Comparison of ENCODE assay signal across 22 cellular contexts in the genomic region with DNA sequence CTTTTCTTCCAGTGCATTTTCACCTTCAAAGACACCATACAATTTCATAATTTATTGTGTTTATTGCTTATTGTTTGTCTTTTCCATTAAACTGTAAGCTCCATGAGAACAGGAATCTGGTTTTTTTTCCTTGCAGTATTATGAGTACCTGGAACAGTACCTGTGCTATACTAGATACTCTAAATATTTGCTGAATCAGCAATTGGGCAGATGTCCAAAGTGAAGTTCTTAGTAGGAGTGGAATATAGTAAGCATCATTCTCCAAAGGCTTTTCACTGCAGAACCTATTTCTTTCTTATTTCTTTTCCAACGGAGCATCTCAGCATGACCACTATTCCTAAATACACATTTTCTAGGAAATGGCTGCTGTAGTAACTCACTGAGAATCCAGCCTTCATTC.
DNase-seq lines count a peak whose midpoint lies in the region; ATAC-seq, FAIRE-seq and TF ChIP-seq lines count a peak whose summit lies in the region.
"Had no signal": no experiment of that assay in that cellular context is flagged by ENCODE, and none has a peak within 500 bp of the region (broad histone marks: within the 10 kb centered on the region; RNA-seq: fewer than 3 reads in every experiment).

No MANE protein-coding gene starts in this region.

- no peaks in the 10 kb centered on the region for H3K4me1 ChIP-seq in HepG2 (ENCODE audit: insufficient read depth, low read length)
- H3K4me1 ChIP-seq in right lobe of liver, result no peaks in the 10 kb centered on the region
- no peaks in the 10 kb centered on the region for H3K4me1 ChIP-seq in IMR-90 (ENCODE audit: control insufficient read depth, insufficient read depth, low read length)
- H3K4me1 ChIP-seq in K562 (replicated peaks in 1 of 2; ENCODE audit: control insufficient read depth in 2 of 2, insufficient read depth in 2 of 2, low read length in 2 of 2), result peaks cover 0 to 4% of the 10 kb centered on the region in 2 experiments; a peak in 1 of 5 replicates
- H3K4me1 ChIP-seq: Caco-2 had no signal

- H3K4me3 ChIP-seq in HepG2 (replicated peaks in 1 of 3; ENCODE audit: insufficient read depth in 1 of 3, low read depth in 2 of 3, low read length in 3 of 3) (no peak overlapping the region), right lobe of liver (no peak overlapping the region), IMR-90 (ENCODE audit: insufficient read depth, low read depth, low read length) (no peak overlapping the region), K562 (no peak overlapping the region)
- H3K4me3 ChIP-seq: BLaER1 treated with 17β-estradiol and CSF1 and Interleukin-3, amounts not matched to agents 10 nM and 100 nM had no signal

- 0% methylated on average over 1 of the region's 1 CpG for WGBS in HepG2 (ENCODE audit: low lambda C conversion rate)
- WGBS in right lobe of liver (ENCODE audit: insufficient coverage, low coverage, low lambda C conversion rate, missing lambda C conversion rate), result 0% methylated on average over 1 of the region's 1 CpG
- WGBS in IMR-90 (ENCODE audit: extremely low coverage in 2 of 2, insufficient read length in 1 of 2), 2 experiments, result 0% methylated on average over 1 of the region's 1 CpG; no CpG with 5 or more reads in 1 of the 2 experiments
- 0% methylated on average over 1 of the region's 1 CpG for WGBS in K562 (ENCODE audit: insufficient coverage, low coverage, missing lambda C conversion rate)

- H2AK5ac ChIP-seq in IMR-90 (ENCODE audit: low read depth, low read length), result no peak overlapping the region

- H3K23ac ChIP-seq in IMR-90 (ENCODE audit: low read depth, low read length), result no peak overlapping the region

- H3K9me3 ChIP-seq in HepG2 (ENCODE audit: low read length) (peaks cover 22% of the 10 kb centered on the region), right lobe of liver (no peaks in the 10 kb centered on the region), IMR-90 (ENCODE audit: control insufficient read depth, insufficient read depth, low read length) (no peaks in the 10 kb centered on the region), K562 (replicated peaks; ENCODE audit: control insufficient read depth, insufficient read depth, low read depth, low read length) (no peaks in the 10 kb centered on the region)
- H3K9me3 ChIP-seq: Caco-2 had no signal

- in situ Hi-C loops in HepG2 (cut with HindIII; ENCODE audit: extremely low pct_ligation_motif_present, low pct_unique_long_range_greater_than_20kb), result no loop called here
- in situ Hi-C loops in IMR-90 (cut with MboI; ENCODE audit: low sequenced_read_pairs), result no loop called here
- in situ Hi-C loops in K562 (cut with MboI), result no loop called here

- no peak overlapping the region for H3K9ac ChIP-seq in HepG2 (ENCODE audit: insufficient read depth, low read depth, low read length)
- no peak overlapping the region for H3K9ac ChIP-seq in IMR-90 (ENCODE audit: low read depth, low read length)
- H3K9ac ChIP-seq in K562 (ENCODE audit: insufficient read depth in 1 of 2, low read depth in 2 of 2, low read length in 2 of 2), result no peak overlapping the region
- H3K9ac ChIP-seq: BLaER1 treated with 17β-estradiol and CSF1 and Interleukin-3, amounts not matched to agents 10 nM and 100 nM had no signal

- dilution Hi-C loops in IMR-90 (cut with HindIII; ENCODE audit: low sequenced_read_pairs, unreplicated experiment), result no loop called here

- no peaks in the 10 kb centered on the region for H3K9me1 ChIP-seq in IMR-90 (ENCODE audit: insufficient read depth, low read length)
- H3K9me1 ChIP-seq in K562 (ENCODE audit: control insufficient read depth, insufficient read depth, low read length), result no peaks in the 10 kb centered on the region

- no peak overlapping the region for H2AFZ ChIP-seq in HepG2 (ENCODE audit: low read length)
- no peak overlapping the region for H2AFZ ChIP-seq in IMR-90 (replicated peaks; ENCODE audit: low read length, poor library complexity)
- no peak overlapping the region for H2AFZ ChIP-seq in K562 (ENCODE audit: low read depth, low read length)

- no peak overlapping the region for H3K18ac ChIP-seq in IMR-90 (ENCODE audit: low read depth, low read length)

- ATAC-seq in HepG2 (no peak), right lobe of liver (no peak), IMR-90 (ENCODE audit: low read depth) (no peak), K562 (no peak), HG03108 (IDR thresholded peaks at IDR 0.05; ENCODE audit: unreplicated experiment) (no peak)
- ATAC-seq: CD8-positive, alpha-beta T cell had no signal

- H4K91ac ChIP-seq in IMR-90 (ENCODE audit: insufficient read depth, low read depth, low read length), result no peak overlapping the region

- TF ChIP-seq CTCF in HepG2 (CRISPR knock-in tag; IDR thresholded peaks at IDR 0.05), result no peak
- no peak for TF ChIP-seq CTCF in right lobe of liver (IDR thresholded peaks at IDR 0.05)
- TF ChIP-seq CTCF in IMR-90 (conservative IDR thresholded peaks at IDR 0.05; ENCODE audit: low read depth, low read length), result no peak
- TF ChIP-seq CTCF in K562 (IDR thresholded peaks at IDR 0.05 in 2 of 3, conservative IDR thresholded peaks at IDR 0.05 in 1 of 3; ENCODE audit: insufficient read depth in 2 of 3, low read depth in 1 of 3, low read length in 3 of 3), result no peak

- no peak overlapping the region for H3K14ac ChIP-seq in IMR-90 (replicated peaks; ENCODE audit: low read depth, low read length)

- no peaks in the 10 kb centered on the region for H3K79me2 ChIP-seq in HepG2 (ENCODE audit: insufficient read depth, low read length)
- H3K79me2 ChIP-seq in K562 (ENCODE audit: control insufficient read depth, insufficient read depth, low read length), result no peaks in the 10 kb centered on the region

- H3K36me3 ChIP-seq in HepG2 (replicated peaks in 1 of 2; ENCODE audit: control insufficient read depth in 1 of 2, insufficient read depth in 2 of 2, low read length in 2 of 2) (no peaks in the 10 kb centered on the region), right lobe of liver (no peaks in the 10 kb centered on the region), IMR-90 (ENCODE audit: control insufficient read depth, insufficient read depth, low read length) (no peaks in the 10 kb centered on the region), K562 (ENCODE audit: control insufficient read depth, insufficient read depth, low read length) (no peaks in the 10 kb centered on the region)
- H3K36me3 ChIP-seq: BLaER1 treated with 17β-estradiol and CSF1 and Interleukin-3, amounts not matched to agents 10 nM and 100 nM had no signal

- H2BK15ac ChIP-seq in IMR-90 (ENCODE audit: low read depth, low read length), result no peak overlapping the region

- no peak overlapping the region for H2BK20ac ChIP-seq in IMR-90 (ENCODE audit: low read depth, low read length)

- TF ChIP-seq RAD21 in HepG2 (CRISPR knock-in tag; IDR thresholded peaks at IDR 0.05) (no peak), IMR-90 (IDR thresholded peaks at IDR 0.05; ENCODE audit: low read length) (no peak), K562 (CRISPR knock-in tag; conservative IDR thresholded peaks at IDR 0.05 in 1 of 2, IDR thresholded peaks at IDR 0.05 in 1 of 2) (no peak)

- TF ChIP-seq EP300 in HepG2 (IDR thresholded peaks at IDR 0.05; ENCODE audit: low read depth in 2 of 2, low read length in 2 of 2), result no peak
- TF ChIP-seq EP300 in HepG2 (CRISPR knock-in tag; IDR thresholded peaks at IDR 0.05; ENCODE audit: borderline replicate concordance), result no peak
- TF ChIP-seq EP300 in K562 (IDR thresholded peaks at IDR 0.05; ENCODE audit: low read length), result no peak

- no peaks in the 10 kb centered on the region for H3K79me1 ChIP-seq in IMR-90 (ENCODE audit: low read depth in 1 of 2, low read length in 2 of 2)

- H3K4me2 ChIP-seq in HepG2 (ENCODE audit: low read depth, low read length) (no peak overlapping the region), IMR-90 (ENCODE audit: low read depth, low read length) (no peak overlapping the region), K562 (ENCODE audit: insufficient read depth, low read length) (no peak overlapping the region)
- H3K4me2 ChIP-seq: BLaER1 treated with 17β-estradiol and CSF1 and Interleukin-3, amounts not matched to agents 10 nM and 100 nM had no signal

- no peak for FAIRE-seq in HepG2 (lab: Jason Lieb, UNC)
- FAIRE-seq in K562 (lab: Jason Lieb, UNC), result no peak
- FAIRE-seq: A204.1, D721Med, G401.6, GM12891, GM19239 had no signal

- TF ChIP-seq POLR2A in HepG2 (IDR thresholded peaks at IDR 0.05; ENCODE audit: insufficient read depth in 1 of 2, low read depth in 2 of 2, low read length in 2 of 2) (no peak), right lobe of liver (IDR thresholded peaks at IDR 0.05) (no peak), IMR-90 (IDR thresholded peaks at IDR 0.05; ENCODE audit: low read depth, low read length) (no peak), K562 (conservative IDR thresholded peaks at IDR 0.05) (no peak)

- BruUV-seq in HepG2 (replicated peaks; lab: Mats Ljungman, UMichigan) (no TSS peak), IMR-90 (replicated peaks; lab: Mats Ljungman, UMichigan) (no TSS peak), K562 (replicated peaks; lab: Mats Ljungman, UMichigan) (no TSS peak)

- CTCF ChIA-PET in HepG2 (lab: Yijun Ruan, JAX; ENCODE audit: low intra/inter-chr PET ratio, low total read pairs), result no interaction called here
- CTCF ChIA-PET in IMR-90 (lab: Yijun Ruan, JAX), result no interaction called here
- CTCF ChIA-PET in K562 (lab: Yijun Ruan, JAX; ENCODE audit: low intra/inter-chr PET ratio), result no interaction called here

- no peak overlapping the region for H2BK5ac ChIP-seq in IMR-90 (ENCODE audit: low read depth, low read length, poor library complexity, severe bottlenecking)

- H3K27ac ChIP-seq in HepG2 (ENCODE audit: extremely low read length, insufficient read depth, low read length) (no peak overlapping the region), right lobe of liver (no peak overlapping the region), IMR-90 (ENCODE audit: insufficient read depth, low read length) (no peak overlapping the region), K562 (ENCODE audit: extremely low read depth, low read depth, low read length) (no peak overlapping the region)
- H3K27ac ChIP-seq: BLaER1 treated with 17β-estradiol and CSF1 and Interleukin-3, amounts not matched to agents 10 nM and 100 nM; C4-2B had no signal

- H2AK9ac ChIP-seq in IMR-90 (replicated peaks; ENCODE audit: low read depth, low read length, poor library complexity), result no peak overlapping the region

- H4K8ac ChIP-seq in IMR-90 (ENCODE audit: low read depth in 2 of 2, low read length in 2 of 2), result no peak overlapping the region

- no peak overlapping the region for H3K4ac ChIP-seq in IMR-90 (ENCODE audit: low read depth, low read length)

- H2BK120ac ChIP-seq in IMR-90 (ENCODE audit: low read depth, low read length), result no peak overlapping the region

- H4K20me1 ChIP-seq in HepG2 (ENCODE audit: insufficient read depth, low read length), result no peaks in the 10 kb centered on the region
- H4K20me1 ChIP-seq in IMR-90 (ENCODE audit: insufficient read depth, low read length), result no peaks in the 10 kb centered on the region
- H4K20me1 ChIP-seq in K562 (replicated peaks; ENCODE audit: control insufficient read depth, insufficient read depth, low read length), result no peaks in the 10 kb centered on the region
- H4K20me1 ChIP-seq: BLaER1 treated with 17β-estradiol and CSF1 and Interleukin-3, amounts not matched to agents 10 nM and 100 nM had no signal

- DNase-seq in HepG2 (ENCODE audit: low spot score) (no peak), right lobe of liver (no peak), IMR-90 (no peak), K562 (ENCODE audit: extremely low read depth in 1 of 4, low spot score in 3 of 4) (no peak), SW 1271 (lab: John Stamatoyannopoulos, UW) (no peak), posterior vena cava (ENCODE audit: low spot score) (no peak)
- DNase-seq: 8988T; AML-193; Caco-2; Calu3; CD4-positive, alpha-beta T cell; CD8-positive, alpha-beta T cell; DMS79 treated with DMSO at 0.1 percent for 48 hours; GF-D8 had no signal

- H3K56ac ChIP-seq in IMR-90 (ENCODE audit: extremely low read depth, insufficient read depth, low read length), result no peak overlapping the region

- intact Hi-C loops in HepG2 (cut with micrococcal nuclease; ENCODE audit: unreplicated experiment) (no loop called here), right lobe of liver (cut with DNase I) (no loop called here), IMR-90 (cut with micrococcal nuclease) (no loop called here), K562 (cut with micrococcal nuclease) (no loop called here), posterior vena cava (cut with DNase I) (no loop called here)

- H3K27me3 ChIP-seq in HepG2 (ENCODE audit: control insufficient read depth in 1 of 2, insufficient read depth in 2 of 2, low read length in 2 of 2), result no peaks in the 10 kb centered on the region
- no peaks in the 10 kb centered on the region for H3K27me3 ChIP-seq in right lobe of liver
- H3K27me3 ChIP-seq in IMR-90 (ENCODE audit: control insufficient read depth, insufficient read depth, low read length), result no peaks in the 10 kb centered on the region
- H3K27me3 ChIP-seq in K562 (ENCODE audit: control insufficient read depth in 2 of 2, insufficient read depth in 2 of 2, low read length in 2 of 2), result peaks cover 0 to 4% of the 10 kb centered on the region in 2 experiments; a peak in 2 of 5 replicates
- H3K27me3 ChIP-seq: BLaER1 treated with 17β-estradiol and CSF1 and Interleukin-3, amounts not matched to agents 10 nM and 100 nM had no signal

- no peak overlapping the region for H4K5ac ChIP-seq in IMR-90 (ENCODE audit: low read depth, low read length)

- POLR2A ChIA-PET in HepG2 (lab: Yijun Ruan, JAX) (no interaction called here), IMR-90 (lab: Charles Lee; ENCODE audit: unreplicated experiment) (no interaction called here), K562 (lab: Yijun Ruan, JAX) (interaction anchor here (0.6 kb wide), 1 partner anchor 111 kb away, joined by 4 read pairs; no protein-coding TSS in a partner anchor)

Comparison
In these comparisons a context has a peak if more than half of its experiments do, and no peak if none do; other contexts are left out.
1. Of the 241 proteins assayed by ChIP-seq in both HepG2 and K562: peak only in HepG2: none; only in K562: MAFG; in both: MAFF and MAFK; in neither: 238.